Comparison of ENCODE assay signal across 16 cellular contexts in the genomic region with DNA sequence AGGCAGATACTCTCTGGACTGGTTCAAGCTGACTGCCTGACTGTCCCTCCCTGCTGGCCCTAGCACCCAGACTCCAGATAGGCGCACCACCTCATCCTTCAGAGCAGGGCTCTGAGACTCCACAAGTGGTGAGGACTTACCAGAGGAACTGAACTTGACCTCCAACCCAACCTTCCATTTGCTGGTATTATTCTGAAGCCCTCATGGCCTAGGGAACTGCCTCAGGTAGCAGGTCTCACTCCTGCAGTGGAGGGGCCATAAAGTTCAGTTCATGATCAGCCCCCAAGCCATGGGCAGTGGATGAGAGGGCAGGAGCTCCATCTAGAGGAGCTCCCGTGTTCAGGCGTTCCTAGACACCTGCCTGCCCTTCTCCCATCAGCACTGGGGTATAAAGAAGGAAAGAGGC. TPM values are rescaled to one million over a fixed set of nuclear protein-coding genes. Genes with fewer than 3 reads are reported as not detected.
DNase-seq lines count a peak whose midpoint lies in the region; FAIRE-seq and TF ChIP-seq lines count a peak whose summit lies in the region.
"Not testable (repeated sequence)": the region's sequence is repeated elsewhere in the genome, so short reads cannot be mapped to it uniquely, and the experiment has no call there.
"Had no signal": no experiment of that assay in that cellular context is flagged by ENCODE, and none has a peak within 500 bp of the region (broad histone marks: within the 10 kb centered on the region; RNA-seq: fewer than 3 reads in every experiment).

No MANE protein-coding gene starts in this region.

- H3K9me3 ChIP-seq in OCI-LY7 (ENCODE audit: low read length); keratinocyte (ENCODE audit: control insufficient read depth, low read depth, low read length); parathyroid adenoma (ENCODE audit: control insufficient read depth, low read length): not testable (repeated sequence)

- H3K27ac ChIP-seq in OCI-LY7 (ENCODE audit: low read depth, low read length, poor library complexity, severe bottlenecking); parathyroid adenoma: not testable (repeated sequence)
- peak overlapping the region; percentile 44 for H3K27ac ChIP-seq in keratinocyte (ENCODE audit: control insufficient read depth, insufficient read depth, low read length)

- not testable (repeated sequence) for H3K36me3 ChIP-seq in OCI-LY7 (ENCODE audit: insufficient read depth, low read length); keratinocyte (ENCODE audit: control insufficient read depth in 2 of 2, extremely low read depth in 1 of 2, insufficient read depth in 2 of 2, low read length in 2 of 2); parathyroid adenoma (ENCODE audit: control insufficient read depth, insufficient read depth, low read length)

- not testable (repeated sequence) for H3K4me2 ChIP-seq in OCI-LY7 (ENCODE audit: low read length); parathyroid adenoma (ENCODE audit: low read length)
- peak overlapping the region; percentile 65 for H3K4me2 ChIP-seq in keratinocyte (ENCODE audit: control insufficient read depth, extremely low read depth, insufficient read depth, low read depth, low read length)

- not testable (repeated sequence) for H3K4me3 ChIP-seq in OCI-LY7 (ENCODE audit: low read depth, low read length, poor library complexity, severe bottlenecking); epithelial cell of proximal tubule (ENCODE audit: low read depth, low read length); keratinocyte (ENCODE audit: control insufficient read depth in 2 of 3, extremely low read depth in 1 of 3, insufficient read depth in 2 of 3, low read depth in 1 of 3, low read length in 3 of 3); parathyroid adenoma (ENCODE audit: low read depth, low read length)

- H4K20me1 ChIP-seq in OCI-LY7 (ENCODE audit: insufficient read depth, low read length); keratinocyte (ENCODE audit: control insufficient read depth, extremely low read depth, insufficient read depth, low read length): not testable (repeated sequence)

- BruUV-seq in OCI-LY7 (replicated peaks; lab: Mats Ljungman, UMichigan) = not testable (repeated sequence)

- not testable (repeated sequence) for H3K9me1 ChIP-seq in keratinocyte (ENCODE audit: control insufficient read depth, extremely low read depth, insufficient read depth, low read length)

- intact Hi-C loops in OCI-LY7 (cut with micrococcal nuclease; ENCODE audit: unreplicated experiment) = not testable (repeated sequence)

- not testable (repeated sequence) for H3K9me2 ChIP-seq in OCI-LY7 (ENCODE audit: insufficient read depth, low read length)

- peak; percentile 98 for FAIRE-seq in HTR-8/SVneo (lab: Jason Lieb, UNC)
- FAIRE-seq in keratinocyte (lab: Jason Lieb, UNC) = not testable (repeated sequence)

- H3K9ac ChIP-seq in keratinocyte (ENCODE audit: control insufficient read depth, extremely low read depth, insufficient read depth, low read length) = peak overlapping the region; percentile 41
- not testable (repeated sequence) for H3K9ac ChIP-seq in parathyroid adenoma

- in situ Hi-C loops in ACHN (cut with HindIII; ENCODE audit: low pct_ligation_motif_present, low pct_unique_long_range_greater_than_20kb, low sequenced_read_pairs) = not testable (repeated sequence)

- H3K27me3 ChIP-seq in keratinocyte (ENCODE audit: control insufficient read depth, extremely low read depth, insufficient read depth, low read length); parathyroid adenoma (ENCODE audit: control insufficient read depth, insufficient read depth, low read length): not testable (repeated sequence)

- not testable (repeated sequence) for H3K79me2 ChIP-seq in OCI-LY7 (ENCODE audit: insufficient read depth, low read depth, low read length); keratinocyte (ENCODE audit: control insufficient read depth, insufficient read depth, low read length); parathyroid adenoma

- POLR2A ChIA-PET in OCI-LY7 (lab: Charles Lee) = not testable (repeated sequence)

- TF ChIP-seq CTCF in GM10266 (IDR thresholded peaks at IDR 0.05; ENCODE audit: control insufficient read depth, insufficient read depth, low read depth, missing control alignments) = peak; percentile 14
- TF ChIP-seq CTCF in OCI-LY7 (conservative IDR thresholded peaks at IDR 0.05; ENCODE audit: low read length) = peak; percentile 39; the same call in 1 of the 2 replicates
- TF ChIP-seq CTCF in epithelial cell of proximal tubule (conservative IDR thresholded peaks at IDR 0.05; ENCODE audit: low read depth, low read length) = peak; percentile 50
- TF ChIP-seq CTCF in keratinocyte (optimal IDR thresholded peaks at IDR 0.05 in 1 of 3, IDR thresholded peaks at IDR 0.05 in 1 of 3, conservative IDR thresholded peaks at IDR 0.05 in 1 of 3; ENCODE audit: extremely low read depth in 1 of 3, insufficient read depth in 2 of 3, low read length in 3 of 3) = peak; percentile 51 to 57 (median 56)
- TF ChIP-seq CTCF in parathyroid adenoma (IDR thresholded peaks at IDR 0.05) = not testable (repeated sequence)

- CTCF ChIA-PET in OCI-LY7 (lab: Charles Lee; ENCODE audit: unreplicated experiment) = not testable (repeated sequence)

- DNase-seq in ACHN (peak; percentile 43), HTR-8/SVneo (ENCODE audit: insufficient read length, low spot score) (peak; percentile 60), OCI-LY7 (ENCODE audit: low spot score) (peak; percentile 4), amniotic epithelial cell (ENCODE audit: low read depth) (peak; percentile 20), keratinocyte (ENCODE audit: low read depth, low spot score) (peak; percentile 33)
- not testable (repeated sequence) for DNase-seq in GM10266 (ENCODE audit: extremely low spot score); epithelial cell of proximal tubule (ENCODE audit: low read depth)

- dilution Hi-C loops in keratinocyte (cut with MboI; ENCODE audit: extremely low pct_ligation_motif_present, low sequenced_read_pairs) = not testable (repeated sequence)

- not testable (repeated sequence) for H3K4me1 ChIP-seq in OCI-LY7 (ENCODE audit: insufficient read depth, low read length, poor library complexity, severe bottlenecking); parathyroid adenoma
- H3K4me1 ChIP-seq in keratinocyte (ENCODE audit: control insufficient read depth, extremely low read depth, insufficient read depth, low read length) = peaks cover 25% of the 10 kb centered on the region

- not testable (repeated sequence) for H2AFZ ChIP-seq in OCI-LY7 (ENCODE audit: low read length)
- H2AFZ ChIP-seq in keratinocyte (ENCODE audit: control insufficient read depth, low read length) = peak overlapping the region; percentile 49
- peak overlapping the region; percentile 56 for H2AFZ ChIP-seq in parathyroid adenoma

RNA-seq across cellular contexts. Expression of gene FOLR1, which starts 10.4 kb away (rescaled TPM):
- not detected in 2 replicates for total RNA-seq in OCI-LY7 (2014; rRNA removed; shearing (Covaris generic))
- not detected in 2 replicates for total RNA-seq in OCI-LY7 (2022)
- total RNA-seq in epithelial cell of proximal tubule = 1.5 and 12.3 TPM in 2 replicates
- polyA plus RNA-seq in keratinocyte = 0.13 to 0.50 TPM (median 0.33 TPM) in 3 replicates
- polyA plus RNA-seq in keratinocyte (2011; ENCODE audit: low read depth) = 3.0 TPM
- 0.24 and 0.26 TPM in 2 replicates for polyA plus RNA-seq in keratinocyte (2011; cell fraction: cytosol; rRNA removed)
- polyA plus RNA-seq in keratinocyte (2011; cell fraction: nucleus; rRNA removed) = 3.3 and 4.7 TPM in 2 replicates
- polyA plus RNA-seq in keratinocyte (2012; ENCODE audit: low replicate concordance) = 2.7 TPM in 1 of 2 replicates, not detected in the other
- polyA minus RNA-seq in keratinocyte = 0.46 TPM in 1 of 3 replicates, not detected in the others
- polyA minus RNA-seq in keratinocyte (2011; cell fraction: cytosol; rRNA and poly(A)+ RNA removed) = 4.8 TPM
- polyA minus RNA-seq in keratinocyte (2011; cell fraction: nucleus; rRNA and poly(A)+ RNA removed) = 1.5 and 1.9 TPM in 2 replicates
- total RNA-seq: A172; activated CD4-positive, alpha-beta T cell treated with anti-CD3 and anti-CD28 coated beads, Interleukin-2, amount 10 ng/mL, durations not matched to agents 7 days and 5 days; ascending aorta; fibroblast of lung; naive thymus-derived CD8-positive, alpha-beta T cell; pulmonary artery endothelial cell had no signal
- polyA plus RNA-seq: naive thymus-derived CD8-positive, alpha-beta T cell had no signal

RNA-seq across cellular contexts. Expression of gene FOLR2, which starts 35.0 kb away (rescaled TPM):
- total RNA-seq in OCI-LY7 (2014; rRNA removed; shearing (Covaris generic)) = 13.4 and 14.4 TPM in 2 replicates
- total RNA-seq in OCI-LY7 (2022) (12.8 and 14.6 TPM in 2 replicates), epithelial cell of proximal tubule (not detected in 2 replicates)
- not detected in 3 replicates for polyA plus RNA-seq in keratinocyte
- polyA plus RNA-seq in keratinocyte (2011; ENCODE audit: low read depth) = not detected
- polyA plus RNA-seq in keratinocyte (2011; cell fraction: cytosol; rRNA removed) = not detected in 2 replicates
- polyA plus RNA-seq in keratinocyte (2011; cell fraction: nucleus; rRNA removed) = not detected in 2 replicates
- polyA plus RNA-seq in keratinocyte (2012; ENCODE audit: low replicate concordance) = not detected in 2 replicates
- not detected in 3 replicates for polyA minus RNA-seq in keratinocyte
- polyA minus RNA-seq in keratinocyte (2011; cell fraction: cytosol; rRNA and poly(A)+ RNA removed) = not detected
- polyA minus RNA-seq in keratinocyte (2011; cell fraction: nucleus; rRNA and poly(A)+ RNA removed) = not detected in 2 replicates
- total RNA-seq: A172; activated CD4-positive, alpha-beta T cell treated with anti-CD3 and anti-CD28 coated beads, Interleukin-2, amount 10 ng/mL, durations not matched to agents 7 days and 5 days; fibroblast of lung; G401; H4; pulmonary artery endothelial cell had no signal
- polyA plus RNA-seq: fibroblast of lung; naive thymus-derived CD8-positive, alpha-beta T cell had no signal

RNA-seq across cellular contexts. Expression of gene INPPL1, which starts 43.0 kb away (rescaled TPM):
- 60.9 and 103 TPM in 2 replicates for total RNA-seq in OCI-LY7 (2014; rRNA removed; shearing (Covaris generic))
- total RNA-seq in OCI-LY7 (2022) (195 and 216 TPM in 2 replicates), epithelial cell of proximal tubule (66.5 and 73.2 TPM in 2 replicates)
- 44.0 to 69.5 TPM (median 53.7 TPM) in 3 replicates for polyA plus RNA-seq in keratinocyte
- 11.4 TPM for polyA plus RNA-seq in keratinocyte (2011; ENCODE audit: low read depth)
- 22.1 and 22.9 TPM in 2 replicates for polyA plus RNA-seq in keratinocyte (2011; cell fraction: cytosol; rRNA removed)
- 355 and 414 TPM in 2 replicates for polyA plus RNA-seq in keratinocyte (2011; cell fraction: nucleus; rRNA removed)
- polyA plus RNA-seq in keratinocyte (2012; ENCODE audit: low replicate concordance) = 23.7 and 33.5 TPM in 2 replicates
- polyA minus RNA-seq in keratinocyte = 69.3 to 97.3 TPM (median 87.9 TPM) in 3 replicates
- 90.4 TPM for polyA minus RNA-seq in keratinocyte (2011; cell fraction: cytosol; rRNA and poly(A)+ RNA removed)
- 120 and 138 TPM in 2 replicates for polyA minus RNA-seq in keratinocyte (2011; cell fraction: nucleus; rRNA and poly(A)+ RNA removed)

RNA-seq across cellular contexts. Expression of gene FOLR3, which starts 46.0 kb away (rescaled TPM):
- total RNA-seq in OCI-LY7 (2014; rRNA removed; shearing (Covaris generic)) = not detected in 2 replicates
- total RNA-seq in OCI-LY7 (2022) = not detected in 2 replicates
- 0.65 TPM in 1 of 2 replicates, not detected in the other for total RNA-seq in epithelial cell of proximal tubule
- polyA plus RNA-seq in keratinocyte = 21.0 to 74.6 TPM (median 23.5 TPM) in 3 replicates
- polyA plus RNA-seq in keratinocyte (2011; ENCODE audit: low read depth) = 61.0 TPM
- polyA plus RNA-seq in keratinocyte (2011; cell fraction: cytosol; rRNA removed) = 46.2 and 68.6 TPM in 2 replicates
- polyA plus RNA-seq in keratinocyte (2011; cell fraction: nucleus; rRNA removed) = 49.4 and 69.7 TPM in 2 replicates
- 33.1 and 102 TPM in 2 replicates for polyA plus RNA-seq in keratinocyte (2012; ENCODE audit: low replicate concordance)
- 10.5 to 37.4 TPM (median 11.6 TPM) in 3 replicates for polyA minus RNA-seq in keratinocyte
- polyA minus RNA-seq in keratinocyte (2011; cell fraction: cytosol; rRNA and poly(A)+ RNA removed) = 29.5 TPM
- 19.4 and 19.9 TPM in 2 replicates for polyA minus RNA-seq in keratinocyte (2011; cell fraction: nucleus; rRNA and poly(A)+ RNA removed)
- total RNA-seq: A172; activated CD4-positive, alpha-beta T cell treated with anti-CD3 and anti-CD28 coated beads, Interleukin-2, amount 10 ng/mL, durations not matched to agents 7 days and 5 days; ascending aorta; G401; H4; naive thymus-derived CD8-positive, alpha-beta T cell; pulmonary artery endothelial cell had no signal
- polyA plus RNA-seq: naive thymus-derived CD8-positive, alpha-beta T cell had no signal

Comparison
In these comparisons a context has a peak if more than half of its experiments do, and no peak if none do; other contexts are left out.
1. RNA of gene FOLR2, which starts 35.0 kb away (total RNA-seq): 12.8 to 14.6 TPM in OCI-LY7; not detected in epithelial cell of proximal tubule; every median in the first group is over 10 times any median in the second.